Comparison of ENCODE assay signal across 19 cellular contexts in genomic region chr6:17630511-17631073, GRCh38. TPM values are rescaled to one million over a fixed set of nuclear protein-coding genes. Genes with fewer than 3 reads are reported as not detected.
A peak's percentile ranks its signal among the peaks of the same experiment; 100 is the strongest.
DNase-seq lines count a peak whose midpoint lies in the region; ATAC-seq and TF ChIP-seq lines count a peak whose summit lies in the region.
"Had no signal": no experiment of that assay in that cellular context is flagged by ENCODE, and none has a peak within 500 bp of the region (broad histone marks: within the 10 kb centered on the region; RNA-seq: fewer than 3 reads in every experiment).

No MANE protein-coding gene starts in this region.

- H3K27me3 ChIP-seq in cardiac muscle cell (no peaks in the 10 kb centered on the region), right atrium auricular region (no peaks in the 10 kb centered on the region), colonic mucosa (no peaks in the 10 kb centered on the region), mesenchymal stem cell (ENCODE audit: control insufficient read depth in 1 of 2, insufficient read depth in 1 of 2, low read length in 2 of 2) (no peaks in the 10 kb centered on the region), upper lobe of right lung (no peaks in the 10 kb centered on the region)

- TF ChIP-seq CTCF in cardiac muscle cell (IDR thresholded peaks at IDR 0.05; ENCODE audit: low read depth, low read length) (no peak), right atrium auricular region (IDR thresholded peaks at IDR 0.05) (no peak), colonic mucosa (IDR thresholded peaks at IDR 0.05) (no peak), upper lobe of right lung (IDR thresholded peaks at IDR 0.05) (no peak)

- no peak overlapping the region for H4K8ac ChIP-seq in mesenchymal stem cell (ENCODE audit: low read length)

- WGBS in mesenchymal stem cell: 44% methylated on average over 2 of the region's 5 CpGs

- H3K4me1 Mint-ChIP-seq in activated T-cell treated with anti-CD3 and anti-CD28 coated beads, Interleukin-2, amount 50 U/mL, for 24 hours (ENCODE audit: low read depth): peaks cover 51% of the 10 kb centered on the region

- peak in 1 of 2 donors; percentile 50 for DNase-seq in cardiac muscle cell (ENCODE audit: low read depth in 1 of 2, low spot score in 1 of 2)
- DNase-seq in right atrium auricular region (ENCODE audit: low spot score): no peak
- DNase-seq in colonic mucosa: peak; percentile 22
- peak; percentile 51 for DNase-seq in mesenchymal stem cell
- DNase-seq in upper lobe of right lung: peak; percentile 86
- DNase-seq in NCI-H2227 (lab: John Stamatoyannopoulos, UW; ENCODE audit: unreplicated experiment): no peak
- no peak for DNase-seq in activated T-cell treated with anti-CD3 and anti-CD28 coated beads, Interleukin-2, amount 50 U/mL, for 24 hours
- DNase-seq in GM03348 (ENCODE audit: low spot score): no peak
- DNase-seq: activated T-cell treated with anti-CD3 and anti-CD28 coated beads, Interleukin-2, amount 50 U/mL, for 1 hour; AML-193; anterior cingulate cortex; dermis blood vessel endothelial cell; DND-41; NCI-H1694; NCI-H524 treated with DMSO at 0.1 percent for 48 hours; PC-3; stimulated activated CD4-positive, alpha-beta T cell treated with anti-CD3 and anti-CD28 coated beads, Interleukin-12 subunit alpha, Interleukin-12 subunit beta, amount 100 ng/mL, for 4 hours had no signal

- H3K4me1 ChIP-seq in cardiac muscle cell (ENCODE audit: low read depth) (peaks cover 25% of the 10 kb centered on the region), right atrium auricular region (peaks cover 0 to 21% of the 10 kb centered on the region in 2 donors), colonic mucosa (no peaks in the 10 kb centered on the region), mesenchymal stem cell (ENCODE audit: control insufficient read depth, insufficient read depth, low read depth, low read length) (peaks cover 2% of the 10 kb centered on the region), upper lobe of right lung (peaks cover 8% of the 10 kb centered on the region)

- H3K79me1 ChIP-seq in mesenchymal stem cell (replicated peaks; ENCODE audit: low read length, poor library complexity, severe bottlenecking): peaks cover 19% of the 10 kb centered on the region

- H3K36me3 ChIP-seq in cardiac muscle cell: peaks cover 44% of the 10 kb centered on the region
- peaks cover 21% of the 10 kb centered on the region for H3K36me3 ChIP-seq in right atrium auricular region
- H3K36me3 ChIP-seq in colonic mucosa: peaks cover 13% of the 10 kb centered on the region
- H3K36me3 ChIP-seq in mesenchymal stem cell (ENCODE audit: control insufficient read depth in 1 of 2, insufficient read depth in 2 of 2, low read depth in 1 of 2, low read length in 2 of 2): peaks cover 21 to 77% of the 10 kb centered on the region in 2 experiments
- H3K36me3 ChIP-seq in upper lobe of right lung: peaks cover 50% of the 10 kb centered on the region

- no peak overlapping the region for H3K18ac ChIP-seq in mesenchymal stem cell (ENCODE audit: low read depth in 1 of 2, low read length in 2 of 2)

- H2BK15ac ChIP-seq in mesenchymal stem cell (ENCODE audit: low read depth, poor library complexity, severe bottlenecking): no peak overlapping the region

- peaks cover 93% of the 10 kb centered on the region for H3K36me3 Mint-ChIP-seq in activated T-cell treated with anti-CD3 and anti-CD28 coated beads, Interleukin-2, amount 50 U/mL, for 24 hours (ENCODE audit: low read depth)

- no peak overlapping the region for H3K14ac ChIP-seq in mesenchymal stem cell (ENCODE audit: low read length in 2 of 2)

- intact Hi-C loops in colonic mucosa (cut with DNase I): no loop called here
- intact Hi-C loops in upper lobe of right lung (cut with DNase I): no loop called here

- H3K9me3 ChIP-seq in cardiac muscle cell (ENCODE audit: low read depth) (no peaks in the 10 kb centered on the region), right atrium auricular region (no peaks in the 10 kb centered on the region), colonic mucosa (no peaks in the 10 kb centered on the region), mesenchymal stem cell (ENCODE audit: control insufficient read depth, low read length) (no peaks in the 10 kb centered on the region), upper lobe of right lung (no peaks in the 10 kb centered on the region)
- H3K9me3 ChIP-seq: HAP-1 had no signal

- peak; percentile 79 for ATAC-seq in upper lobe of right lung
- ATAC-seq: PC-3 had no signal

- no peak overlapping the region for H3K4me3 Mint-ChIP-seq in activated T-cell treated with anti-CD3 and anti-CD28 coated beads, Interleukin-2, amount 50 U/mL, for 24 hours

- H3K4me3 ChIP-seq in cardiac muscle cell: no peak overlapping the region
- H3K4me3 ChIP-seq in right atrium auricular region: no peak overlapping the region
- H3K4me3 ChIP-seq in colonic mucosa: no peak overlapping the region
- no peak overlapping the region for H3K4me3 ChIP-seq in mesenchymal stem cell (ENCODE audit: insufficient read depth in 1 of 2, low read depth in 1 of 2, low read length in 2 of 2)
- H3K4me3 ChIP-seq in upper lobe of right lung: no peak overlapping the region
- H3K4me3 ChIP-seq: HAP-1 had no signal

- H2BK120ac ChIP-seq in mesenchymal stem cell (ENCODE audit: low read depth, low read length): no peak overlapping the region

- no peak overlapping the region for H3K4ac ChIP-seq in mesenchymal stem cell (ENCODE audit: low read depth in 1 of 2, low read length in 2 of 2)

- H3K9ac ChIP-seq in colonic mucosa (ENCODE audit: low read depth in 2 of 2, low read length in 2 of 2) (no peak overlapping the region), mesenchymal stem cell (ENCODE audit: low read length) (no peak overlapping the region)

- H2BK12ac ChIP-seq in mesenchymal stem cell (ENCODE audit: low read length in 2 of 2): no peak overlapping the region

- H2AK5ac ChIP-seq in mesenchymal stem cell (ENCODE audit: low read length, severe bottlenecking): no peak overlapping the region

- H2AFZ ChIP-seq in mesenchymal stem cell (ENCODE audit: low read depth, low read length): no peak overlapping the region

- H3K23ac ChIP-seq in mesenchymal stem cell (ENCODE audit: low read length in 2 of 2): no peak overlapping the region

- H3K27ac Mint-ChIP-seq in activated T-cell treated with anti-CD3 and anti-CD28 coated beads, Interleukin-2, amount 50 U/mL, for 24 hours: no peak overlapping the region

- H2BK5ac ChIP-seq in mesenchymal stem cell (ENCODE audit: low read depth, low read length, poor library complexity, severe bottlenecking): no peak overlapping the region

- H4K91ac ChIP-seq in mesenchymal stem cell (ENCODE audit: low read length): no peak overlapping the region

- H3K4me2 ChIP-seq in mesenchymal stem cell (ENCODE audit: low read length, poor library complexity, severe bottlenecking): no peak overlapping the region

- no peaks in the 10 kb centered on the region for H3K9me3 Mint-ChIP-seq in activated T-cell treated with anti-CD3 and anti-CD28 coated beads, Interleukin-2, amount 50 U/mL, for 24 hours

- H3K27ac ChIP-seq in cardiac muscle cell (peak overlapping the region; percentile 60), right atrium auricular region (no peak overlapping the region), colonic mucosa (peak overlapping the region; percentile 23), mesenchymal stem cell (ENCODE audit: low read length, poor library complexity, severe bottlenecking) (no peak overlapping the region), upper lobe of right lung (no peak overlapping the region)
- H3K27ac ChIP-seq: HL-60 had no signal

- no peaks in the 10 kb centered on the region for H3K27me3 Mint-ChIP-seq in activated T-cell treated with anti-CD3 and anti-CD28 coated beads, Interleukin-2, amount 50 U/mL, for 24 hours

RNA-seq across cellular contexts. Expression of gene FAM8A1, which starts 30.5 kb away (rescaled TPM):
- 22.4 and 31.9 TPM in 2 replicates for total RNA-seq in cardiac muscle cell
- polyA plus RNA-seq in cardiac muscle cell: 18.7 and 26.5 TPM in 2 replicates
- total RNA-seq in right atrium auricular region: 10 to 100 TPM; 19.3 to 21.0 TPM
- total RNA-seq in colonic mucosa: 10 to 100 TPM; 23.6 to 47.9 TPM
- 18.6 TPM for polyA plus RNA-seq in mesenchymal stem cell (2013, experiment 1 of 2)
- polyA plus RNA-seq in mesenchymal stem cell (2013, experiment 2 of 2): 20.3 TPM
- total RNA-seq in upper lobe of right lung: 30.9 TPM

Comparison
In these comparisons a context has a peak if more than half of its experiments do, and no peak if none do; other contexts are left out.
1. H3K27ac ChIP-seq: peak in cardiac muscle cell (single experiment) and colonic mucosa (single experiment); none in right atrium auricular region (0 of 2), mesenchymal stem cell (single experiment) and upper lobe of right lung (single experiment).
2. DNase-seq: peak in colonic mucosa (single experiment), mesenchymal stem cell (single experiment) and upper lobe of right lung (single experiment); none in right atrium auricular region (single experiment), NCI-H2227 (single experiment), activated T-cell treated with anti-CD3 and anti-CD28 coated beads, Interleukin-2, amount 50 U/mL, for 24 hours (single experiment) and GM03348 (single experiment).